Comparison of ENCODE assay signal across 8 cellular contexts in genomic region chrX:130086414-130087207, GRCh38.
DNase-seq lines count a peak whose midpoint lies in the region; ATAC-seq and TF ChIP-seq lines count a peak whose summit lies in the region.

No MANE protein-coding gene starts in this region.

- H3K27ac ChIP-seq in MM.1S (ENCODE audit: low read length): no peak overlapping the region

- H3K27me3 ChIP-seq in MM.1S (replicated peaks; ENCODE audit: insufficient read depth, low read length): no peaks in the 10 kb centered on the region

- DNase-seq in OCI-M1 (lab: John Stamatoyannopoulos, UW) (peak; percentile 90), hypothalamus (lab: John Stamatoyannopoulos, UW) (no peak), NCI-H446 treated with DMSO at 0.1 percent for 48 hours (lab: John Stamatoyannopoulos, UW) (no peak), MM.1S (no peak)
- peak; percentile 63 for DNase-seq in activated naive CD4-positive, alpha-beta T cell treated with Interleukin-2 at 50 U/mL for 16 hours
- DNase-seq in stimulated activated CD4-positive, alpha-beta T cell treated with anti-CD3 and anti-CD28 coated beads, Interleukin-2, amount 100 ng/mL, for 24 hours: peak; percentile 54 to 66

- no peaks in the 10 kb centered on the region for H3F3A ChIP-seq in MM.1S (ENCODE audit: insufficient read depth, low read length)

- ATAC-seq in GM18505 (IDR thresholded peaks at IDR 0.05; ENCODE audit: unreplicated experiment) (peak; percentile 36), HG02763 (IDR thresholded peaks at IDR 0.05; ENCODE audit: unreplicated experiment) (peak; percentile 37)

- TF ChIP-seq POLR2A in GM18505 (IDR thresholded peaks at IDR 0.05; ENCODE audit: borderline replicate concordance, extremely low read depth, insufficient read depth, insufficient read length): peak; percentile 62

- TF ChIP-seq CTCF in MM.1S (IDR thresholded peaks at IDR 0.05; ENCODE audit: low read length): no peak

- H3K79me2 ChIP-seq in MM.1S (ENCODE audit: low read length): peaks cover 4% of the 10 kb centered on the region; the same call in 1 of the 2 replicates

- no peaks in the 10 kb centered on the region for H3K9me3 ChIP-seq in MM.1S (replicated peaks; ENCODE audit: insufficient read depth, low read length)

- no peaks in the 10 kb centered on the region for H4K20me1 ChIP-seq in MM.1S (ENCODE audit: insufficient read depth, low read length)

- peaks cover 42% of the 10 kb centered on the region for H3K4me1 ChIP-seq in MM.1S (ENCODE audit: low read length)

- no peak overlapping the region for H2AFZ ChIP-seq in MM.1S (ENCODE audit: low read length)

- H3K4me2 ChIP-seq in MM.1S (ENCODE audit: low read depth, low read length): no peak overlapping the region

- H3K9ac ChIP-seq in MM.1S (ENCODE audit: low read length): no peak overlapping the region

- no peak overlapping the region for H3K4me3 ChIP-seq in MM.1S (ENCODE audit: low read length)

- H3K36me3 ChIP-seq in MM.1S (replicated peaks; ENCODE audit: insufficient read depth, low read length): no peaks in the 10 kb centered on the region

- no peaks in the 10 kb centered on the region for H3K9me2 ChIP-seq in MM.1S (replicated peaks; ENCODE audit: insufficient read depth, low read length)

Comparison
In these comparisons a context has a peak if more than half of its experiments do, and no peak if none do; other contexts are left out.
1. DNase-seq: peak in OCI-M1 (single experiment), activated naive CD4-positive, alpha-beta T cell treated with Interleukin-2 at 50 U/mL for 16 hours (single experiment) and stimulated activated CD4-positive, alpha-beta T cell treated with anti-CD3 and anti-CD28 coated beads, Interleukin-2, amount 100 ng/mL, for 24 hours (2 of 2); none in hypothalamus (0 of 51), NCI-H446 treated with DMSO at 0.1 percent for 48 hours (single experiment) and MM.1S (single experiment).